ENCODE assay signal across 1 cellular context in the genomic region with DNA sequence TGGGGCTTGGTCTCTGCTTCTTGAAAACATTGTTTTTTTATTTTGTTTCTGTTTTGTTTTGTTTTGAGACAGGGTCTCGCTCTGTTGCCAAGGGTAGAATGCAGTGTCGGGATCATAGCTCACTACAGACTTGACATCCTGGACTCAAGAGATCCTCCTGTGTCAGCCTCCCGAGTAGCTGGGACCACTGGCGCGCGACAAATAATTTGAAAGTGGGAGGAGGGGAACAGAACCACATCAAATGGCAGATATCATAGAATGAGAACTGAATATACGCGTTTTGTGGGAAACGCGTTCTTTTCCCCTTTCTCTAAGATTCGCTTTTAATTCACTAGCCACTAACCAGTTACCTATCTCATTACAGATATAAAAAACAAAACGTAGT.
TF ChIP-seq lines count a peak whose summit lies in the region.

No MANE protein-coding gene starts in this region.

TF ChIP-seq in A549, 52 proteins besides CTCF, POLR2A, EP300 and RAD21 (continued from another document):
- TF ChIP-seq, protein P1, sequence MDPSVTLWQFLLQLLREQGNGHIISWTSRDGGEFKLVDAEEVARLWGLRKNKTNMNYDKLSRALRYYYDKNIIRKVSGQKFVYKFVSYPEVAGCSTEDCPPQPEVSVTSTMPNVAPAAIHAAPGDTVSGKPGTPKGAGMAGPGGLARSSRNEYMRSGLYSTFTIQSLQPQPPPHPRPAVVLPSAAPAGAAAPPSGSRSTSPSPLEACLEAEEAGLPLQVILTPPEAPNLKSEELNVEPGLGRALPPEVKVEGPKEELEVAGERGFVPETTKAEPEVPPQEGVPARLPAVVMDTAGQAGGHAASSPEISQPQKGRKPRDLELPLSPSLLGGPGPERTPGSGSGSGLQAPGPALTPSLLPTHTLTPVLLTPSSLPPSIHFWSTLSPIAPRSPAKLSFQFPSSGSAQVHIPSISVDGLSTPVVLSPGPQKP (IDR thresholded peaks at IDR 0.05; ENCODE audit: low read depth, low read length): no peak
- TF ChIP-seq HEYL (CRISPR knock-in tag; IDR thresholded peaks at IDR 0.05) (no peak), FOSL2 (IDR thresholded peaks at IDR 0.05) (no peak), FOSL2 (CRISPR knock-in tag; IDR thresholded peaks at IDR 0.05) (no peak), PHF8 (IDR thresholded peaks at IDR 0.05; ENCODE audit: borderline replicate concordance, low read depth) (no peak), KDM5A (IDR thresholded peaks at IDR 0.05) (no peak), MAZ (IDR thresholded peaks at IDR 0.05; ENCODE audit: borderline replicate concordance, low read depth, low read length) (no peak), HOXB5 (CRISPR knock-in tag; IDR thresholded peaks at IDR 0.05) (no peak), MYC (IDR thresholded peaks at IDR 0.05; ENCODE audit: borderline replicate concordance, low read length) (no peak), ESRRA (IDR thresholded peaks at IDR 0.05; ENCODE audit: borderline replicate concordance, low read length) (no peak), GATA3 (IDR thresholded peaks at IDR 0.05; ENCODE audit: borderline replicate concordance) (no peak)
